ENCODE assay signal across 19 cellular contexts in the genomic region with DNA sequence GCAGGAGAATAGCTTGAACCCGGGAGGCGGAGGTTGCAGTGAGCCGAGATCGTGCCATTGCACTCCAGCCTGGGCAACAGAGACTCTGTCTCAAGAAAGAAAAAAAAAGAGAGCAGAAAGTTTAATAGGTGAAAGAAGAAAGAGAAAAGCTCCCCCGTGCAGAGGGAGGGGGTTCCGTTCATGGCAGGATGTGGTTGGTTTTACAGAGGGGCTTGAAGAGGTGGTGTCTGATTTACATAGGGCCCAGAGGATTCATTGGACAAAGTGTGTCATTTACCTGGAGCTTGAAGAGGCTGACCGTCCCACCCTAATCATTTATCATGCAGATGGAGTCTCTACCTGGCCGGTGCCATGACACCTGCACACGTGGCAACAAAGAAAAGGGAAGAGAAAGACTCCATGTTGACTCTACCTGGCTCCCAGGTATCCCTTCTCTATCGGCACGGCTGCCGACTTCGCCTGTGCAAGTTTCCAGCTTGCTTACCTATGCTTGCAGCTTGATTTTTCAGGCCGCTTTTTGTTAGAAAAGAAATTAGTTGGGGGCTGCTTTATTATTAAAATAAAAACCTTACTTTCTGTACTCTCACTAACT. TPM values are rescaled to one million over a fixed set of nuclear protein-coding genes. Genes with fewer than 3 reads are reported as not detected.
DNase-seq lines count a peak whose midpoint lies in the region; ATAC-seq, FAIRE-seq and TF ChIP-seq lines count a peak whose summit lies in the region.
"Had no signal": no experiment of that assay in that cellular context is flagged by ENCODE, and none has a peak within 500 bp of the region (broad histone marks: within the 10 kb centered on the region; RNA-seq: fewer than 3 reads in every experiment).

No MANE protein-coding gene starts in this region.

- H3K23ac ChIP-seq in H1 (ENCODE audit: insufficient read length) = no peak overlapping the region

- no peak overlapping the region for H3K9ac ChIP-seq in H1 (replicated peaks in 1 of 4; ENCODE audit: extremely low read depth in 1 of 4, low read depth in 3 of 4, low read length in 3 of 4)

- no peak overlapping the region for H2AK5ac ChIP-seq in H1 (ENCODE audit: low read depth, low read length)

- H2BK15ac ChIP-seq in H1 (ENCODE audit: low read length) = no peak overlapping the region; the same call in 1 of the 2 replicates

- H3K4me1 ChIP-seq in H1 (replicated peaks in 1 of 4; ENCODE audit: control insufficient read depth in 3 of 4, insufficient read depth in 4 of 4, low read length in 3 of 4) (peaks cover 2 to 14% (median 10%) of the 10 kb centered on the region in 4 experiments), foreskin keratinocyte (peaks cover 18% of the 10 kb centered on the region)

- TF ChIP-seq CTCF in H1 (IDR thresholded peaks at IDR 0.05; ENCODE audit: control extremely low read depth in 1 of 3, insufficient read depth in 1 of 3, low read depth in 1 of 3, low read length in 3 of 3) (no peak), foreskin keratinocyte (conservative IDR thresholded peaks at IDR 0.05) (no peak)

- peak overlapping the region; percentile 85; the same call in 1 of the 2 replicates for H2BK12ac ChIP-seq in H1 (ENCODE audit: low read depth, low read length)

- no peaks in the 10 kb centered on the region for H3K9me3 Mint-ChIP-seq in stimulated activated naive CD8-positive, alpha-beta T cell treated with anti-CD3 and anti-CD28 coated beads, Interleukin-15, amount 100 ng/mL, for 72 hours
- H3K9me3 Mint-ChIP-seq: brain, type B pancreatic cell had no signal

- peaks cover 36% of the 10 kb centered on the region for H3K4me1 Mint-ChIP-seq in stimulated activated naive CD8-positive, alpha-beta T cell treated with anti-CD3 and anti-CD28 coated beads, Interleukin-15, amount 100 ng/mL, for 72 hours

- CTCF ChIA-PET in H1 (lab: Charles Lee; ENCODE audit: partially characterized antibody) = interaction anchor here (0.5 to 1.2 kb wide), 6 partner anchors 8 to 74 kb away, joined by 3 to 5 read pairs (median 4); no protein-coding TSS in a partner anchor

- H3K56ac ChIP-seq in H1 (replicated peaks; ENCODE audit: insufficient read length, low read depth, low read length) = no peak overlapping the region

- 89% methylated on average over 14 of the region's 14 CpGs; no CpG with 5 or more reads in 1 of the 2 experiments for WGBS in H1 (ENCODE audit: extremely low coverage in 1 of 2, insufficient coverage in 1 of 2, insufficient read length in 1 of 2, insufficient replicate concordance in 2 of 2, low coverage in 1 of 2, low lambda C conversion rate in 2 of 2, missing lambda C conversion rate in 1 of 2), 2 experiments

- H4K91ac ChIP-seq in H1 (replicated peaks; ENCODE audit: insufficient read length, low read length) = peak overlapping the region; percentile 84

- no peak overlapping the region; a peak in 1 of 4 replicates for H3K4me2 ChIP-seq in H1 (ENCODE audit: insufficient read depth in 1 of 2, low read depth in 2 of 2, low read length in 2 of 2)

- peak overlapping the region; percentile 77 to 80 for H3K27ac Mint-ChIP-seq in stimulated activated naive CD8-positive, alpha-beta T cell treated with anti-CD3 and anti-CD28 coated beads, Interleukin-15, amount 100 ng/mL, for 72 hours
- H3K27ac Mint-ChIP-seq: brain, type B pancreatic cell had no signal

- H4K5ac ChIP-seq in H1 (ENCODE audit: insufficient read length, low read depth, low read length) = peak overlapping the region; percentile 0

- no peak for FAIRE-seq in H1 (lab: Jason Lieb, UNC)

- no peaks in the 10 kb centered on the region; the same call in 1 of the 2 replicates for H3K23me2 ChIP-seq in H1 (ENCODE audit: low read depth, low read length)

- no peaks in the 10 kb centered on the region for H3K79me1 ChIP-seq in H1 (ENCODE audit: low read depth, low read length)

- TF ChIP-seq EP300 in H1 (IDR thresholded peaks at IDR 0.05; ENCODE audit: borderline replicate concordance in 1 of 2, low read depth in 2 of 2, low read length in 2 of 2) = no peak

- no peak overlapping the region for H4K8ac ChIP-seq in H1 (ENCODE audit: extremely low read depth, insufficient read depth, low read length)

- H3K27me3 Mint-ChIP-seq in stimulated activated naive CD8-positive, alpha-beta T cell treated with anti-CD3 and anti-CD28 coated beads, Interleukin-15, amount 100 ng/mL, for 72 hours = no peaks in the 10 kb centered on the region
- H3K27me3 Mint-ChIP-seq: type B pancreatic cell had no signal

- no peak for ATAC-seq in stimulated activated naive CD8-positive, alpha-beta T cell treated with anti-CD3 and anti-CD28 coated beads, Interleukin-15, amount 100 ng/mL, for 72 hours
- ATAC-seq in GM21717 (IDR thresholded peaks at IDR 0.05; ENCODE audit: unreplicated experiment) (no peak), foreskin keratinocyte (no peak)
- ATAC-seq: gastroesophageal sphincter, left lobe of liver, Right ventricle myocardium inferior had no signal

- peak overlapping the region; percentile 25; the same call in 1 of the 2 replicates for H3K18ac ChIP-seq in H1 (ENCODE audit: extremely low read depth, low read length)

- H3K4me3 Mint-ChIP-seq in stimulated activated naive CD8-positive, alpha-beta T cell treated with anti-CD3 and anti-CD28 coated beads, Interleukin-15, amount 100 ng/mL, for 72 hours = peak overlapping the region; percentile 71 to 74
- H3K4me3 Mint-ChIP-seq: brain, type B pancreatic cell had no signal

- POLR2A ChIA-PET in H1 (lab: Charles Lee; ENCODE audit: partially characterized antibody) = interaction anchor here (0.6 to 1.7 kb wide), 6 partner anchors 9 to 201 kb away, joined by 3 to 6 read pairs (median 4); no protein-coding TSS in a partner anchor

- H3K27me3 ChIP-seq in H1 (replicated peaks in 1 of 4; ENCODE audit: control insufficient read depth in 3 of 4, extremely low read depth in 1 of 4, insufficient read depth in 3 of 4, low read length in 3 of 4) (no peaks in the 10 kb centered on the region), foreskin keratinocyte (no peaks in the 10 kb centered on the region)
- H3K27me3 ChIP-seq: gastroesophageal sphincter had no signal

- DNase-seq in activated gamma-delta T cell treated with Interleukin-2 at 50 U/mL for 16 hours = peak; percentile 43
- DNase-seq in activated gamma-delta T cell (lab: John Stamatoyannopoulos, UW) = no peak
- peak; percentile 75 for DNase-seq in Jurkat, Clone E6-1 (ENCODE audit: low read depth, low spot score)
- DNase-seq in H1 (ENCODE audit: low read depth in 1 of 2, low spot score in 2 of 2) = no peak
- no peak for DNase-seq in stimulated activated naive CD8-positive, alpha-beta T cell treated with anti-CD3 and anti-CD28 coated beads, Interleukin-15, amount 100 ng/mL, for 72 hours
- no peak for DNase-seq in NCI-H2196 (lab: John Stamatoyannopoulos, UW; ENCODE audit: unreplicated experiment)
- no peak for DNase-seq in foreskin keratinocyte
- DNase-seq: dermis blood vessel endothelial cell, H7, NCI-H1048, NCI-H2081 treated with DMSO at 0.1 percent for 48 hours, NCI-H510A treated with DMSO at 0.1 percent for 48 hours, nucleus accumbens had no signal

- H3K79me2 ChIP-seq in H1 (ENCODE audit: control insufficient read depth in 1 of 2, insufficient read depth in 2 of 2, low read length in 2 of 2) = no peaks in the 10 kb centered on the region

- peak overlapping the region; percentile 26 for H2AFZ ChIP-seq in H1 (ENCODE audit: low read length)

- TF ChIP-seq POLR2A in H1 (IDR thresholded peaks at IDR 0.05; ENCODE audit: control extremely low read depth in 1 of 2, low read depth in 2 of 2, low read length in 2 of 2) = no peak

- H3K9me3 ChIP-seq in H1 (ENCODE audit: insufficient read depth in 2 of 2, low read depth in 1 of 2, low read length in 1 of 2) = no peaks in the 10 kb centered on the region
- H3K9me3 ChIP-seq: gastroesophageal sphincter had no signal

- no peaks in the 10 kb centered on the region for H3K36me3 ChIP-seq in H1 (ENCODE audit: control insufficient read depth in 2 of 4, insufficient read depth in 4 of 4, low read length in 3 of 4)
- H3K36me3 ChIP-seq: gastroesophageal sphincter had no signal

- no peak overlapping the region for H2BK5ac ChIP-seq in H1 (ENCODE audit: low read depth, low read length)

- H3K14ac ChIP-seq in H1 (ENCODE audit: insufficient read length) = no peak overlapping the region

- H3K4me3 ChIP-seq in Jurkat, Clone E6-1 (ENCODE audit: low read length) = peak overlapping the region; percentile 0; the same call in 1 of the 2 replicates
- no peak overlapping the region for H3K4me3 ChIP-seq in H1 (ENCODE audit: extremely low read depth in 1 of 4, insufficient read depth in 2 of 4, low read depth in 3 of 4, low read length in 4 of 4)
- H3K4me3 ChIP-seq: gastroesophageal sphincter had no signal

- H2BK120ac ChIP-seq in H1 (replicated peaks; ENCODE audit: low read depth, low read length) = peak overlapping the region; percentile 98

- no peak overlapping the region for H3K4ac ChIP-seq in H1 (replicated peaks; ENCODE audit: insufficient read length, low read depth, low read length)

- no peaks in the 10 kb centered on the region for H4K20me1 ChIP-seq in H1 (replicated peaks in 1 of 2; ENCODE audit: control insufficient read depth in 1 of 2, insufficient read depth in 2 of 2, low read length in 2 of 2)

- 0 out of 2 replicates have a peak overlapping the region, but pooled peaks have one; percentile 49 for H2BK20ac ChIP-seq in H1 (ENCODE audit: low read length)

- no peak overlapping the region for H3K27ac ChIP-seq in H1 (ENCODE audit: low read depth, low read length)
- no peak overlapping the region for H3K27ac ChIP-seq in foreskin keratinocyte
- H3K27ac ChIP-seq: gastroesophageal sphincter had no signal

- no peak for TF ChIP-seq RAD21 in H1 (IDR thresholded peaks at IDR 0.05 in 1 of 2, conservative IDR thresholded peaks at IDR 0.05 in 1 of 2; ENCODE audit: low read depth in 2 of 2, low read length in 2 of 2)

TF ChIP-seq in H1, 55 proteins besides CTCF, POLR2A, EP300 and RAD21 (continues in another document):
- no peak for TF ChIP-seq GABPA (IDR thresholded peaks at IDR 0.05; ENCODE audit: borderline replicate concordance, insufficient read depth, low read length)
- peak; percentile 66 for TF ChIP-seq YY1 (IDR thresholded peaks at IDR 0.05; ENCODE audit: low read depth, low read length)
- TF ChIP-seq, protein P1, sequence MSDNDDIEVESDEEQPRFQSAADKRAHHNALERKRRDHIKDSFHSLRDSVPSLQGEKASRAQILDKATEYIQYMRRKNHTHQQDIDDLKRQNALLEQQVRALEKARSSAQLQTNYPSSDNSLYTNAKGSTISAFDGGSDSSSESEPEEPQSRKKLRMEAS (IDR thresholded peaks at IDR 0.05) = peak; percentile 62

RNA-seq across cellular contexts. Expression of a gene that starts 35.4 kb away (rescaled TPM):
- polyA plus RNA-seq in Jurkat, Clone E6-1 (2012; ENCODE audit: insufficient read depth, insufficient read length) = 68.8 TPM
- 249 and 255 TPM in 2 replicates for total RNA-seq in H1 (2021; fragmentation: NEBNext Ultra II Directional; extraction: Animal tissue kit (Norgen Biotek cat#: 25700))
- polyA plus RNA-seq in H1 (2011; rRNA removed) (37.3 and 55.3 TPM in 2 replicates), foreskin keratinocyte (29.7 and 32.0 TPM in 2 replicates)
- polyA plus RNA-seq in H1 (2011; cell fraction: cytosol; rRNA removed) = 32.6 TPM
- polyA plus RNA-seq in H1 (2011; cell fraction: nucleus; rRNA removed) = 115 TPM
- polyA plus RNA-seq in H1 (2012, experiment 1 of 2) = 96.3 to 122 TPM (median 108 TPM) in 4 replicates
- 52.2 TPM for polyA plus RNA-seq in H1 (2012, experiment 2 of 2)
- polyA plus RNA-seq in H1 (2013, experiment 1 of 2) = 64.3 TPM
- 64.7 TPM for polyA plus RNA-seq in H1 (2013, experiment 2 of 2)
- polyA minus RNA-seq in H1 (2011; rRNA and poly(A)+ RNA removed) = 102 and 131 TPM in 2 replicates
- 63.8 TPM for polyA minus RNA-seq in H1 (2011; cell fraction: cytosol; rRNA and poly(A)+ RNA removed)
- polyA minus RNA-seq in H1 (2011; cell fraction: nucleus; rRNA and poly(A)+ RNA removed) = 69.0 TPM
- total RNA-seq in foreskin keratinocyte = 85.0 and 89.2 TPM in 2 replicates

Comparison
In these comparisons a context has a peak if more than half of its experiments do, and no peak if none do; other contexts are left out.
1. DNase-seq: peak in activated gamma-delta T cell treated with Interleukin-2 at 50 U/mL for 16 hours (single experiment) and Jurkat, Clone E6-1 (single experiment); none in activated gamma-delta T cell (single experiment), H1 (0 of 2), stimulated activated naive CD8-positive, alpha-beta T cell treated with anti-CD3 and anti-CD28 coated beads, Interleukin-15, amount 100 ng/mL, for 72 hours (0 of 2), NCI-H2196 (single experiment) and foreskin keratinocyte (0 of 2).